1 cellular context compared by ENCODE assay signal in the genomic region with DNA sequence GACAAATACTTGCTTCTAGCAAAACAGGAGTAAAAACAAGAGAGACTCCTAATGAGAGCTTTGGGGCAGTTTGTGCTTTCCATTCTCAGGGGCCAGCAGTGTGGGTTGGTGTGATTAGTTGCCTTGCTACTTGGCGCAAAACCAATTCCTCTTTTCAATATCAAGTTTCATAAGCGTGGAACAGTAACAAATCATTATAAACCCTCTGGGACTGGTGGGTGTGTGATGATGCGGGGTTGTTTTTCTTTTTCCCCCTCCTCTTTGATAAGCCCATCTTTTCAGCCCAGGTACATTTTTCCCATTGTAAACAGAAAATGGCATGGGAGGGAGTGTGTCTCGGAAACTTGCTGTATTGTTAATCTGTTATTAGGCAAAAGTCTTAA.
TF ChIP-seq lines count a peak whose summit lies in the region.

No MANE protein-coding gene starts in this region.

TF ChIP-seq in IMR-90, 13 proteins besides CTCF, POLR2A, EP300 and RAD21 (continued from another document):
- TF ChIP-seq BHLHE40 (IDR thresholded peaks at IDR 0.05; ENCODE audit: low read depth, low read length) (no peak), MAFK (IDR thresholded peaks at IDR 0.05; ENCODE audit: low read depth, low read length) (no peak), CEBPB (IDR thresholded peaks at IDR 0.05; ENCODE audit: low read depth, low read length) (no peak), NFE2L2 (IDR thresholded peaks at IDR 0.05; ENCODE audit: low read depth, low read length) (no peak)
